ENCODE assay signal across 32 cellular contexts in genomic region chr1:86150553-86151055, GRCh38. TPM values are rescaled to one million over a fixed set of nuclear protein-coding genes. Genes with fewer than 3 reads are reported as not detected.
DNase-seq lines count a peak whose midpoint lies in the region; ATAC-seq, FAIRE-seq and TF ChIP-seq lines count a peak whose summit lies in the region.
"Had no signal": no experiment of that assay in that cellular context is flagged by ENCODE, and none has a peak within 500 bp of the region (broad histone marks: within the 10 kb centered on the region; RNA-seq: fewer than 3 reads in every experiment).

No MANE protein-coding gene starts in this region.

- H3K4me1 ChIP-seq in IMR-90 (ENCODE audit: control insufficient read depth, insufficient read depth, low read length) (peaks cover 12% of the 10 kb centered on the region), keratinocyte (ENCODE audit: control insufficient read depth, extremely low read depth, insufficient read depth, low read length) (peaks cover 26% of the 10 kb centered on the region)

- H3K56ac ChIP-seq in IMR-90 (ENCODE audit: extremely low read depth, insufficient read depth, low read length), result no peak overlapping the region

- H3K27me3 ChIP-seq in IMR-90 (ENCODE audit: control insufficient read depth, insufficient read depth, low read length) (no peaks in the 10 kb centered on the region), keratinocyte (ENCODE audit: control insufficient read depth, extremely low read depth, insufficient read depth, low read length) (peaks cover 13% of the 10 kb centered on the region)

- no peak for TF ChIP-seq POLR2A in IMR-90 (IDR thresholded peaks at IDR 0.05; ENCODE audit: low read depth, low read length)

- no peak overlapping the region for H2AFZ ChIP-seq in IMR-90 (replicated peaks; ENCODE audit: low read length, poor library complexity)
- H2AFZ ChIP-seq in keratinocyte (ENCODE audit: control insufficient read depth, low read length), result no peak overlapping the region

- in situ Hi-C loops in IMR-90 (cut with MboI; ENCODE audit: low sequenced_read_pairs), result loop anchor here (10.0 kb wide), 1 partner anchor 64 kb away; no protein-coding TSS in a partner anchor

- no peak overlapping the region for H3K4me2 ChIP-seq in IMR-90 (ENCODE audit: low read depth, low read length)
- no peak overlapping the region for H3K4me2 ChIP-seq in keratinocyte (ENCODE audit: control insufficient read depth, extremely low read depth, insufficient read depth, low read depth, low read length)

- ATAC-seq in IMR-90 (ENCODE audit: low read depth) (no peak), GM19328 (IDR thresholded peaks at IDR 0.05; ENCODE audit: unreplicated experiment) (no peak)
- ATAC-seq: activated CD4-positive, alpha-beta T cell treated with anti-CD3 and anti-CD28 coated beads for 36 hours; activated CD8-positive, alpha-beta T cell treated with anti-CD3 and anti-CD28 coated beads for 36 hours; gastrocnemius medialis; HepG2 had no signal

- TF ChIP-seq CTCF in AG10803 (conservative IDR thresholded peaks at IDR 0.05; ENCODE audit: low read length) (no peak), IMR-90 (conservative IDR thresholded peaks at IDR 0.05; ENCODE audit: low read depth, low read length) (no peak), epithelial cell of esophagus (IDR thresholded peaks at IDR 0.05; ENCODE audit: insufficient read depth, low read depth, low read length, missing control alignments) (no peak), keratinocyte (optimal IDR thresholded peaks at IDR 0.05 in 1 of 3, IDR thresholded peaks at IDR 0.05 in 1 of 3, conservative IDR thresholded peaks at IDR 0.05 in 1 of 3; ENCODE audit: extremely low read depth in 1 of 3, insufficient read depth in 2 of 3, low read length in 3 of 3) (no peak)

- H2AK5ac ChIP-seq in IMR-90 (ENCODE audit: low read depth, low read length), result no peak overlapping the region

- no peak overlapping the region for H3K23ac ChIP-seq in IMR-90 (ENCODE audit: low read depth, low read length)

- no peak overlapping the region for H2AK9ac ChIP-seq in IMR-90 (replicated peaks; ENCODE audit: low read depth, low read length, poor library complexity)

- H3K18ac ChIP-seq in IMR-90 (ENCODE audit: low read depth, low read length), result no peak overlapping the region

- FAIRE-seq in keratinocyte (lab: Jason Lieb, UNC), result no peak
- FAIRE-seq: A204.1, colon, GM12892, HepG2, small intestine had no signal

- no peak overlapping the region for H4K5ac ChIP-seq in IMR-90 (ENCODE audit: low read depth, low read length)

- CTCF ChIA-PET in IMR-90 (lab: Yijun Ruan, JAX), result no interaction called here

- H3K14ac ChIP-seq in IMR-90 (replicated peaks; ENCODE audit: low read depth, low read length), result no peak overlapping the region

- H3K79me2 ChIP-seq in keratinocyte (ENCODE audit: control insufficient read depth, insufficient read depth, low read length), result no peaks in the 10 kb centered on the region

- peak overlapping the region; percentile 34; the same call in 1 of the 2 replicates for H2BK20ac ChIP-seq in IMR-90 (ENCODE audit: low read depth, low read length)

- intact Hi-C loops in IMR-90 (cut with micrococcal nuclease), result no loop called here

- no peak overlapping the region for H4K8ac ChIP-seq in IMR-90 (ENCODE audit: low read depth in 2 of 2, low read length in 2 of 2)

- H3K9me3 ChIP-seq in IMR-90 (ENCODE audit: control insufficient read depth, insufficient read depth, low read length), result no peaks in the 10 kb centered on the region
- H3K9me3 ChIP-seq in keratinocyte (ENCODE audit: control insufficient read depth, low read depth, low read length), result no peaks in the 10 kb centered on the region
- H3K9me3 ChIP-seq: gastrocnemius medialis, suprapubic skin, upper lobe of left lung had no signal

- no peak overlapping the region for H3K4me3 ChIP-seq in AG10803 (ENCODE audit: low read length)
- no peak overlapping the region for H3K4me3 ChIP-seq in IMR-90 (ENCODE audit: insufficient read depth, low read depth, low read length)
- H3K4me3 ChIP-seq in epithelial cell of esophagus (ENCODE audit: low read length), result no peak overlapping the region
- H3K4me3 ChIP-seq in keratinocyte (ENCODE audit: control insufficient read depth in 2 of 3, extremely low read depth in 1 of 3, insufficient read depth in 2 of 3, low read depth in 1 of 3, low read length in 3 of 3), result no peak overlapping the region
- H3K4me3 ChIP-seq: gastrocnemius medialis, lung, suprapubic skin, upper lobe of left lung had no signal

- H3K36me3 ChIP-seq in IMR-90 (ENCODE audit: control insufficient read depth, insufficient read depth, low read length), result no peaks in the 10 kb centered on the region
- no peaks in the 10 kb centered on the region for H3K36me3 ChIP-seq in keratinocyte (ENCODE audit: control insufficient read depth in 2 of 2, extremely low read depth in 1 of 2, insufficient read depth in 2 of 2, low read length in 2 of 2)
- H3K36me3 ChIP-seq: gastrocnemius medialis, suprapubic skin, upper lobe of left lung had no signal

- dilution Hi-C loops in IMR-90 (cut with HindIII; ENCODE audit: low sequenced_read_pairs, unreplicated experiment) (no loop called here), keratinocyte (cut with MboI; ENCODE audit: extremely low pct_ligation_motif_present, low sequenced_read_pairs) (no loop called here)

- no TSS peak for BruUV-seq in IMR-90 (replicated peaks; lab: Mats Ljungman, UMichigan)

- no peak overlapping the region for H2BK15ac ChIP-seq in IMR-90 (ENCODE audit: low read depth, low read length)

- peak; percentile 20 for DNase-seq in AG10803 (ENCODE audit: low read depth)
- peak; percentile 53 for DNase-seq in IMR-90
- peak; percentile 16 for DNase-seq in epithelial cell of esophagus (ENCODE audit: low read depth)
- DNase-seq in keratinocyte (ENCODE audit: low read depth, low spot score), result no peak
- no peak for DNase-seq in cerebellar nuclear complex (lab: John Stamatoyannopoulos, UW)
- DNase-seq in stimulated activated CD4-positive, alpha-beta T cell treated with anti-CD3 and anti-CD28 coated beads, Interleukin-4, amount 100 ng/mL, for 4 hours, result no peak
- no peak for DNase-seq in NOMO-1 treated with dmso at 0.1 percent for 144 hours (lab: John Stamatoyannopoulos, UW; ENCODE audit: unreplicated experiment)
- DNase-seq: activated CD4-positive, alpha-beta T cell treated with anti-CD3 and anti-CD28 coated beads for 36 hours; activated CD8-positive, alpha-beta T cell treated with anti-CD3 and anti-CD28 coated beads for 36 hours; AML-193; amniotic stem cell; CD4-positive, alpha-beta T cell; effector CD8-positive, alpha-beta T cell; erythroblast; gastrocnemius medialis; H9; NCI-H1694; NCI-H446; NCI-H774; small intestine; stimulated activated naive CD4-positive, alpha-beta T cell treated with Interleukin-2 at 50 U/mL for 16 hours; SW 1271; T-helper 9 cell; upper lobe of left lung had no signal

- H3K9me1 ChIP-seq in IMR-90 (ENCODE audit: insufficient read depth, low read length), result peaks cover 5% of the 10 kb centered on the region; the same call in 1 of the 2 replicates
- H3K9me1 ChIP-seq in keratinocyte (ENCODE audit: control insufficient read depth, extremely low read depth, insufficient read depth, low read length), result no peaks in the 10 kb centered on the region

- POLR2A ChIA-PET in IMR-90 (lab: Charles Lee; ENCODE audit: unreplicated experiment), result no interaction called here

- no peak overlapping the region; the same call in 1 of the 2 replicates for H3K27ac ChIP-seq in IMR-90 (ENCODE audit: insufficient read depth, low read length)
- peak overlapping the region; percentile 0 for H3K27ac ChIP-seq in keratinocyte (ENCODE audit: control insufficient read depth, insufficient read depth, low read length)
- H3K27ac ChIP-seq: gastrocnemius medialis, suprapubic skin, upper lobe of left lung, VCaP had no signal

- no peak overlapping the region for H3K4ac ChIP-seq in IMR-90 (ENCODE audit: low read depth, low read length)

- TF ChIP-seq RAD21 in IMR-90 (IDR thresholded peaks at IDR 0.05; ENCODE audit: low read length), result no peak

- peaks cover 0 to 4% of the 10 kb centered on the region in 2 experiments; a peak in 1 of 4 replicates for H3K79me1 ChIP-seq in IMR-90 (ENCODE audit: low read depth in 1 of 2, low read length in 2 of 2)

- no peak overlapping the region for H2BK120ac ChIP-seq in IMR-90 (ENCODE audit: low read depth, low read length)

- no peak overlapping the region for H3K9ac ChIP-seq in IMR-90 (ENCODE audit: low read depth, low read length)
- H3K9ac ChIP-seq in keratinocyte (ENCODE audit: control insufficient read depth, extremely low read depth, insufficient read depth, low read length), result no peak overlapping the region

- no peak overlapping the region for H4K91ac ChIP-seq in IMR-90 (ENCODE audit: insufficient read depth, low read depth, low read length)

- no peaks in the 10 kb centered on the region for H4K20me1 ChIP-seq in IMR-90 (ENCODE audit: insufficient read depth, low read length)
- no peaks in the 10 kb centered on the region for H4K20me1 ChIP-seq in keratinocyte (ENCODE audit: control insufficient read depth, extremely low read depth, insufficient read depth, low read length)

- peak overlapping the region; percentile 88 for H2BK5ac ChIP-seq in IMR-90 (ENCODE audit: low read depth, low read length, poor library complexity, severe bottlenecking)

TF ChIP-seq in IMR-90, 13 proteins besides CTCF, POLR2A, EP300 and RAD21 (continues in another document):
- TF ChIP-seq MXI1 (IDR thresholded peaks at IDR 0.05; ENCODE audit: borderline replicate concordance, low read depth, low read length) (no peak), USF2 (IDR thresholded peaks at IDR 0.05; ENCODE audit: low read depth, low read length) (no peak), MAZ (IDR thresholded peaks at IDR 0.05; ENCODE audit: borderline replicate concordance, low read depth, low read length) (no peak), NFE2L2 (IDR thresholded peaks at IDR 0.05; ENCODE audit: low read depth, low read length) (no peak)

RNA-seq across cellular contexts. Expression of gene COL24A1, which starts 6.0 kb away (rescaled TPM):
- 1.4 and 2.5 TPM in 2 replicates for total RNA-seq in IMR-90 (2012; rRNA removed)
- polyA plus RNA-seq in IMR-90 (2012; rRNA removed) (1.4 and 2.2 TPM in 2 replicates), keratinocyte (0.01 TPM in 1 of 3 replicates, not detected in the others)
- polyA plus RNA-seq in IMR-90 (2012; cell fraction: cytosol; rRNA removed), result 0.28 and 0.66 TPM in 2 replicates
- 2.2 and 6.9 TPM in 2 replicates for polyA plus RNA-seq in IMR-90 (2012; cell fraction: nucleus; rRNA removed; ENCODE audit: low replicate concordance)
- not detected for polyA plus RNA-seq in keratinocyte (2011; ENCODE audit: low read depth)
- not detected in 2 replicates for polyA plus RNA-seq in keratinocyte (2011; cell fraction: cytosol; rRNA removed)
- polyA plus RNA-seq in keratinocyte (2011; cell fraction: nucleus; rRNA removed), result 0.03 and 0.05 TPM in 2 replicates
- polyA plus RNA-seq in keratinocyte (2012; ENCODE audit: low replicate concordance), result not detected in 2 replicates
- not detected in 3 replicates for polyA minus RNA-seq in keratinocyte
- polyA minus RNA-seq in keratinocyte (2011; cell fraction: cytosol; rRNA and poly(A)+ RNA removed), result not detected
- polyA minus RNA-seq in keratinocyte (2011; cell fraction: nucleus; rRNA and poly(A)+ RNA removed), result not detected in 2 replicates
- total RNA-seq: activated CD4-positive, alpha-beta T cell treated with anti-CD3 and anti-CD28 coated beads for 36 hours; activated CD8-positive, alpha-beta T cell treated with anti-CD3 and anti-CD28 coated beads for 36 hours had no signal

Comparison
In these comparisons a context has a peak if more than half of its experiments do, and no peak if none do; other contexts are left out.
1. DNase-seq: peak in AG10803 (single experiment), IMR-90 (single experiment) and epithelial cell of esophagus (single experiment); none in keratinocyte (single experiment), cerebellar nuclear complex (0 of 2), stimulated activated CD4-positive, alpha-beta T cell treated with anti-CD3 and anti-CD28 coated beads, Interleukin-4, amount 100 ng/mL, for 4 hours (0 of 2) and NOMO-1 treated with dmso at 0.1 percent for 144 hours (single experiment).